1 cellular context compared by ENCODE assay signal in genomic region chr20:48478806-48479550, GRCh38.
TF ChIP-seq lines count a peak whose summit lies in the region.

No MANE protein-coding gene starts in this region.

TF ChIP-seq in GM12878, 131 proteins besides CTCF, POLR2A, EP300 and RAD21 (continued from another document):
- no peak for TF ChIP-seq ELK1 (IDR thresholded peaks at IDR 0.05; ENCODE audit: low read depth, low read length)
- TF ChIP-seq IKZF2 (IDR thresholded peaks at IDR 0.05): no peak
- TF ChIP-seq FOXK2 (IDR thresholded peaks at IDR 0.05): no peak
- no peak for TF ChIP-seq SMAD5 (IDR thresholded peaks at IDR 0.05; ENCODE audit: low read depth)
TF ChIP-seq in GM12878: peak in this region for 0.
